ENCODE assay signal across 11 cellular contexts in the genomic region with DNA sequence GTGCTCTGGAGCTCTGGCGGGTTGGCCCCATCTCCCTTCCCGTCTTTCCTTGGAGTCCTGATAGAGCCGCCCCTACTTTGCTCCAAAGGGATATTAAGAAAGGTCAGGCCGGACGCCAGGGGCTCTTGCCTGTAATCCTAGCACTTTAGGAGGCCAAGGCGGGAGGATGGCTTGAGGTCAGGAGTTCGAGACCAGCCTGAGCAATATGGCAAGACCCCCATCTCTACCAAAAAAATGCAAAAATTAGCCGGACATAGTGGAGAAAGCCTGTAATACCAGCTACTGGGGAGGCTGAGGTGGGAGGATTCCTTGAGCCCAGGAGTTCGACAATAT. TPM values are rescaled to one million over a fixed set of nuclear protein-coding genes. Genes with fewer than 3 reads are reported as not detected.
DNase-seq lines count a peak whose midpoint lies in the region; ATAC-seq and TF ChIP-seq lines count a peak whose summit lies in the region.
"Had no signal": no experiment of that assay in that cellular context is flagged by ENCODE, and none has a peak within 500 bp of the region (broad histone marks: within the 10 kb centered on the region; RNA-seq: fewer than 3 reads in every experiment).

No MANE protein-coding gene starts in this region.

- H3K27me3 Mint-ChIP-seq in natural killer cell treated with Interleukin-12 subunit alpha and Interleukin-12 subunit beta and Interleukin-15 and Interleukin-18, amount 100 ng/mL, for 72 hours = peaks cover 30 to 38% of the 10 kb centered on the region in 2 donors
- H3K27me3 Mint-ChIP-seq in natural killer cell (ENCODE audit: low read depth in 2 of 2) (peaks cover 22 to 52% of the 10 kb centered on the region in 2 donors), nephron (ENCODE audit: low read depth) (peaks cover 90% of the 10 kb centered on the region)
- H3K27me3 Mint-ChIP-seq in central memory CD8-positive, alpha-beta T cell = peaks cover 81% of the 10 kb centered on the region

- peak overlapping the region; percentile 32 for H3K4me3 Mint-ChIP-seq in natural killer cell treated with Interleukin-12 subunit alpha and Interleukin-12 subunit beta and Interleukin-15 and Interleukin-18, amount 100 ng/mL, for 72 hours
- H3K4me3 Mint-ChIP-seq in natural killer cell (no peak overlapping the region), nephron (peak overlapping the region in 2 of 3 experiments; percentile 41 to 67)
- H3K4me3 Mint-ChIP-seq in central memory CD8-positive, alpha-beta T cell = peak overlapping the region; percentile 37
- H3K4me3 Mint-ChIP-seq: activated T-helper 1 cell treated with anti-CD3 and anti-CD28 coated beads, Interleukin-12 subunit alpha, Interleukin-12 subunit beta, Interleukin-2, Interleukin-4 antibody, amounts not matched to agents 30 ng/mL and 10 ng/mL and 1 ng/mL, durations not matched to agents 14 hours and 24 hours and 36 hours had no signal

- no peak for DNase-seq in natural killer cell treated with Interleukin-12 subunit alpha and Interleukin-12 subunit beta and Interleukin-15 and Interleukin-18, amount 100 ng/mL, for 72 hours (ENCODE audit: low spot score)
- DNase-seq in natural killer cell = no peak
- no peak for DNase-seq in central memory CD8-positive, alpha-beta T cell (ENCODE audit: low spot score in 2 of 2)
- DNase-seq in ecto neural progenitor cell (ENCODE audit: low spot score) = no peak
- DNase-seq in HuH-7 (ENCODE audit: low spot score) = no peak

- TF ChIP-seq CTCF in natural killer cell (IDR thresholded peaks at IDR 0.05) (no peak), nephron (IDR thresholded peaks at IDR 0.05; ENCODE audit: unreplicated experiment in 3 of 3) (no peak)

- H3K4me3 ChIP-seq in urinary bladder (ENCODE audit: low read depth, low read length) = peak overlapping the region; percentile 39

- ATAC-seq in natural killer cell treated with Interleukin-12 subunit alpha and Interleukin-12 subunit beta and Interleukin-15 and Interleukin-18, amount 100 ng/mL, for 72 hours = no peak
- no peak for ATAC-seq in natural killer cell
- no peak for ATAC-seq in central memory CD8-positive, alpha-beta T cell (replicated peaks; ENCODE audit: extremely low read depth, poor library complexity, severe bottlenecking)
- ATAC-seq in GM18519 (IDR thresholded peaks at IDR 0.05; ENCODE audit: low FRiP score, unreplicated experiment) = no peak

- no peaks in the 10 kb centered on the region for H3K36me3 ChIP-seq in urinary bladder (ENCODE audit: insufficient read depth)
- H3K36me3 ChIP-seq: brain microvascular endothelial cell had no signal

- peaks cover 0 to 5% of the 10 kb centered on the region in 2 donors for H3K4me1 Mint-ChIP-seq in natural killer cell treated with Interleukin-12 subunit alpha and Interleukin-12 subunit beta and Interleukin-15 and Interleukin-18, amount 100 ng/mL, for 72 hours (ENCODE audit: low read depth in 2 of 2)
- peaks cover 6 to 12% of the 10 kb centered on the region in 2 donors for H3K4me1 Mint-ChIP-seq in natural killer cell
- H3K4me1 Mint-ChIP-seq in central memory CD8-positive, alpha-beta T cell = peaks cover 7% of the 10 kb centered on the region
- no peaks in the 10 kb centered on the region for H3K4me1 Mint-ChIP-seq in nephron

- 41% methylated on average over 9 of the region's 9 CpGs for WGBS in urinary bladder

- intact Hi-C loops in natural killer cell (cut with micrococcal nuclease) = no loop called here

- no peaks in the 10 kb centered on the region for H3K9me3 Mint-ChIP-seq in natural killer cell treated with Interleukin-12 subunit alpha and Interleukin-12 subunit beta and Interleukin-15 and Interleukin-18, amount 100 ng/mL, for 72 hours
- no peaks in the 10 kb centered on the region for H3K9me3 Mint-ChIP-seq in natural killer cell
- no peaks in the 10 kb centered on the region for H3K9me3 Mint-ChIP-seq in central memory CD8-positive, alpha-beta T cell
- H3K9me3 Mint-ChIP-seq in nephron = no peaks in the 10 kb centered on the region
- H3K9me3 Mint-ChIP-seq: activated T-helper 1 cell treated with anti-CD3 and anti-CD28 coated beads, Interleukin-12 subunit alpha, Interleukin-12 subunit beta, Interleukin-2, Interleukin-4 antibody, amounts not matched to agents 30 ng/mL and 10 ng/mL and 1 ng/mL, durations not matched to agents 14 hours and 24 hours and 36 hours had no signal

- H3K36me3 Mint-ChIP-seq in natural killer cell treated with Interleukin-12 subunit alpha and Interleukin-12 subunit beta and Interleukin-15 and Interleukin-18, amount 100 ng/mL, for 72 hours = no peaks in the 10 kb centered on the region
- H3K36me3 Mint-ChIP-seq in natural killer cell = no peaks in the 10 kb centered on the region
- H3K36me3 Mint-ChIP-seq in central memory CD8-positive, alpha-beta T cell (ENCODE audit: insufficient read depth) = no peaks in the 10 kb centered on the region
- H3K36me3 Mint-ChIP-seq in nephron (ENCODE audit: low read depth) = no peaks in the 10 kb centered on the region

- no peak overlapping the region for H3K27ac ChIP-seq in urinary bladder (ENCODE audit: low read depth)
- H3K27ac ChIP-seq: brain microvascular endothelial cell had no signal

- no peak overlapping the region for H3K27ac Mint-ChIP-seq in natural killer cell treated with Interleukin-12 subunit alpha and Interleukin-12 subunit beta and Interleukin-15 and Interleukin-18, amount 100 ng/mL, for 72 hours
- no peak overlapping the region for H3K27ac Mint-ChIP-seq in natural killer cell
- no peak overlapping the region for H3K27ac Mint-ChIP-seq in central memory CD8-positive, alpha-beta T cell (ENCODE audit: low read depth)
- no peak overlapping the region for H3K27ac Mint-ChIP-seq in nephron
- H3K27ac Mint-ChIP-seq: activated T-helper 1 cell treated with anti-CD3 and anti-CD28 coated beads, Interleukin-12 subunit alpha, Interleukin-12 subunit beta, Interleukin-2, Interleukin-4 antibody, amounts not matched to agents 30 ng/mL and 10 ng/mL and 1 ng/mL, durations not matched to agents 14 hours and 24 hours and 36 hours had no signal

- H3K4me1 ChIP-seq in urinary bladder (ENCODE audit: insufficient read depth) = no peaks in the 10 kb centered on the region

RNA-seq across cellular contexts. Expression of gene MLXIPL, which starts 0.3 kb away (rescaled TPM):
- total RNA-seq in natural killer cell treated with Interleukin-12 subunit alpha and Interleukin-12 subunit beta and Interleukin-15 and Interleukin-18, amount 100 ng/mL, for 72 hours = under 1 TPM in 1 of 2 donors, not detected in 1; 0.43 TPM
- not detected for total RNA-seq in natural killer cell
- 0.37 TPM for total RNA-seq in urinary bladder
- 4.1 TPM for polyA plus RNA-seq in urinary bladder
- total RNA-seq: activated T-helper 1 cell treated with anti-CD3 and anti-CD28 coated beads, Interleukin-12 subunit alpha, Interleukin-12 subunit beta, Interleukin-2, Interleukin-4 antibody, amounts not matched to agents 30 ng/mL and 10 ng/mL and 1 ng/mL, durations not matched to agents 14 hours and 24 hours and 36 hours had no signal
- polyA plus RNA-seq: IgD-negative memory B cell had no signal

RNA-seq across cellular contexts. Expression of gene VPS37D, which starts 43.0 kb away (rescaled TPM):
- under 1 TPM; 0.25 to 0.36 TPM for total RNA-seq in natural killer cell treated with Interleukin-12 subunit alpha and Interleukin-12 subunit beta and Interleukin-15 and Interleukin-18, amount 100 ng/mL, for 72 hours
- total RNA-seq in natural killer cell (under 1 TPM; 0.40 to 0.83 (median 0.48) TPM), urinary bladder (3.2 TPM)
- 4.7 TPM for polyA plus RNA-seq in urinary bladder

RNA-seq across cellular contexts. Expression of gene TBL2, which starts 46.3 kb away (rescaled TPM):
- total RNA-seq in natural killer cell treated with Interleukin-12 subunit alpha and Interleukin-12 subunit beta and Interleukin-15 and Interleukin-18, amount 100 ng/mL, for 72 hours = 10 to 100 TPM; 30.7 to 36.6 TPM
- total RNA-seq in natural killer cell (10 to 100 TPM; 15.1 to 18.5 (median 17.6) TPM), urinary bladder (57.1 TPM)
- polyA plus RNA-seq in urinary bladder = 26.4 TPM

RNA-seq across cellular contexts. Expression of gene DNAJC30, which starts 58.6 kb away (rescaled TPM):
- 1 to 10 TPM; 8.0 to 9.2 TPM for total RNA-seq in natural killer cell treated with Interleukin-12 subunit alpha and Interleukin-12 subunit beta and Interleukin-15 and Interleukin-18, amount 100 ng/mL, for 72 hours
- 1 to 10 TPM; 8.7 to 9.9 (median 9.3) TPM for total RNA-seq in natural killer cell
- total RNA-seq in urinary bladder = 2.6 TPM
- 11.4 TPM for polyA plus RNA-seq in urinary bladder

RNA-seq across cellular contexts. Expression of gene BUD23, which starts 58.8 kb away (rescaled TPM):
- total RNA-seq in natural killer cell treated with Interleukin-12 subunit alpha and Interleukin-12 subunit beta and Interleukin-15 and Interleukin-18, amount 100 ng/mL, for 72 hours = 10 to 100 TPM; 76.4 to 99.9 TPM
- total RNA-seq in natural killer cell (100 to 1,000 TPM in 1 of 3 donors, 10 to 100 TPM in 2; 93.1 to 101 (median 94.2) TPM), urinary bladder (22.9 TPM)
- 69.4 TPM for polyA plus RNA-seq in urinary bladder
